In the genomic region with DNA sequence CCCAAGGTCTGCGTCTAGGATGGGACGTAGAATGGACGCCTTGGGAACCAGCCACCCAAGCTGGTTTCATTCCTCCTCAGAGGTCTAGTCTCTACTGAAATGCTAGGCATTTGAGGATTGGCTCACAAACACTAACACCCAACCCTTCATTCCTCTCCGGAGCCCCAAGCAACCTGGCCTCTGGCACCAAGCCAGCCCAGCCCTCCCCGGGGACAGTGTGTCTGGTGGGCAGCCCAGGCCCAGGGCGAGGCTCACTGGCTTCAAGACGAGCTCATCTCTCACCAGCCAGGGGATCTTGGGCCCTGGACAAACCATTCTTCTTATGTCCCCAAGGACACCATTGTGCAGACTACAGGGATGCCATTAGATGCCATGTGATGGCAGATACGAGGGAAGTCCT, we compare ENCODE assay signal across 15 cellular contexts.
"Had no signal": no experiment of that assay in that cellular context is flagged by ENCODE, and none has a peak within 500 bp of the region (broad histone marks: within the 10 kb centered on the region; RNA-seq: fewer than 3 reads in every experiment).

No MANE protein-coding gene starts in this region.

- H3K4me1 Mint-ChIP-seq: activated B cell treated with CpG ODN at 0.5 μM for 24 hours; activated CD4-positive, alpha-beta T cell treated with anti-CD3 and anti-CD28 coated beads, Interleukin-2, amount 10 ng/mL, durations not matched to agents 24 days and 14 days; endodermal cell; naive B cell had no signal

- DNase-seq: activated B cell treated with CpG ODN at 0.5 μM for 24 hours; activated CD4-positive, alpha-beta T cell treated with anti-CD3 and anti-CD28 coated beads, Interleukin-2, amount 10 ng/mL, durations not matched to agents 24 days and 14 days; activated CD8-positive, alpha-beta memory T cell treated with anti-CD3 and anti-CD28 coated beads for 24 hours; activated naive CD4-positive, alpha-beta T cell treated with Interleukin-2 at 50 U/mL for 16 hours; dorsolateral prefrontal cortex; endodermal cell; gastrocnemius medialis; heart left ventricle; naive B cell; stimulated activated CD4-positive, alpha-beta T cell treated with anti-CD3 and anti-CD28 coated beads, Interleukin-4, amount 100 ng/mL, for 24 hours; stimulated activated CD8-positive, alpha-beta memory T cell treated with anti-CD3 and anti-CD28 coated beads, Interleukin-4, amount 100 ng/mL, for 48 hours; stimulated activated naive CD8-positive, alpha-beta T cell treated with anti-CD3 and anti-CD28 coated beads, Interleukin-15, Interleukin-2, amounts not matched to agents 100 U/mL and 50 U/mL, for 24 hours had no signal

- H3K27ac Mint-ChIP-seq: activated B cell treated with CpG ODN at 0.5 μM for 24 hours; activated CD4-positive, alpha-beta T cell treated with anti-CD3 and anti-CD28 coated beads, Interleukin-2, amount 10 ng/mL, durations not matched to agents 24 days and 14 days; endodermal cell; type B pancreatic cell had no signal

- H3K4me3 ChIP-seq: cardiac muscle cell, dorsolateral prefrontal cortex, gastrocnemius medialis, heart left ventricle had no signal

- H3K27me3 Mint-ChIP-seq: activated B cell treated with CpG ODN at 0.5 μM for 24 hours; activated CD4-positive, alpha-beta T cell treated with anti-CD3 and anti-CD28 coated beads, Interleukin-2, amount 10 ng/mL, durations not matched to agents 24 days and 14 days; naive B cell; type B pancreatic cell had no signal

- H3K27me3 ChIP-seq: cardiac muscle cell, dorsolateral prefrontal cortex, gastrocnemius medialis, heart left ventricle had no signal

- H3K36me3 ChIP-seq: cardiac muscle cell, gastrocnemius medialis had no signal

- H3K9me3 Mint-ChIP-seq: activated CD4-positive, alpha-beta T cell treated with anti-CD3 and anti-CD28 coated beads, Interleukin-2, amount 10 ng/mL, durations not matched to agents 24 days and 14 days; endodermal cell; naive B cell had no signal

- ATAC-seq: heart left ventricle; stimulated activated naive CD8-positive, alpha-beta T cell treated with anti-CD3 and anti-CD28 coated beads, Interleukin-15, Interleukin-2, amounts not matched to agents 100 U/mL and 50 U/mL, for 24 hours had no signal

- H3K9ac ChIP-seq: parathyroid adenoma had no signal

- H3K4me1 ChIP-seq: parathyroid adenoma had no signal

- H3K27ac ChIP-seq: gastrocnemius medialis, heart left ventricle, parathyroid adenoma had no signal

- H3K9me3 ChIP-seq: gastrocnemius medialis had no signal

- H3K4me3 Mint-ChIP-seq: activated B cell treated with CpG ODN at 0.5 μM for 24 hours; activated CD4-positive, alpha-beta T cell treated with anti-CD3 and anti-CD28 coated beads, Interleukin-2, amount 10 ng/mL, durations not matched to agents 24 days and 14 days; endodermal cell; naive B cell; type B pancreatic cell had no signal
